8 cellular contexts compared by ENCODE assay signal in the genomic region with DNA sequence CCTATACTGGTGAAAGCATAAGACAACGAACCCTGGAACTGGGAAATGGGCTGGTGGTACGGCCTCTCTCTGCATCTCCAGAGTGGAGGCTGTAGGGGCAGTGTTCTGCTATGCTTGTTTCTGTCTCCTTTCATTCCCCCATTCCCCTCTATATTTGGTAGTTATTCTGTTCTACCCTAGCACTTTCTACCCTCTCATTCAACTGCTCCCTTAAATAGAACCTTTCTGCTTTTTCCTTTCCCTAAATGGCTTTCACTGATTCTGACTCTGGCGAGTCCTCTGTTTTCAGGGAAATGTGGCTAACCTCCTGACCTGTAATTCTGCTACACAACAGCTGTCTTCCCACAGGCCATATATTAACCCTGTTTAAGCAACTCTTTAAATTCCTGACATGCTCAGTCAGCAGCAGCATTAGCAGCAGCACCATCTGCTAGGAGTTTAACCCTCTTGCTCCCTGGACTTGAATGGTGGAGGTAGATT.
DNase-seq lines count a peak whose midpoint lies in the region; ATAC-seq and TF ChIP-seq lines count a peak whose summit lies in the region.
"Had no signal": no experiment of that assay in that cellular context is flagged by ENCODE, and none has a peak within 500 bp of the region (broad histone marks: within the 10 kb centered on the region; RNA-seq: fewer than 3 reads in every experiment).

No MANE protein-coding gene starts in this region.

- H3K27ac Mint-ChIP-seq in activated CD8-positive, alpha-beta T cell treated with anti-CD3 and anti-CD28 coated beads for 36 hours, result no peak overlapping the region
- no peak overlapping the region for H3K27ac Mint-ChIP-seq in stimulated activated memory B cell treated with anti-CD40 and anti-IgM and Interleukin-4, amounts not matched to agents 10 μg/mL and 1 μg/mL and 100 μg/mL, for 72 hours

- CTCF ChIA-PET in activated CD8-positive, alpha-beta T cell treated with anti-CD3 and anti-CD28 coated beads for 36 hours (lab: Charles Lee), result interaction anchor here (0.7 kb wide), 1 partner anchor 18 kb away, joined by 3 read pairs; no protein-coding TSS in a partner anchor

- no peaks in the 10 kb centered on the region for H3K4me1 Mint-ChIP-seq in activated CD8-positive, alpha-beta T cell treated with anti-CD3 and anti-CD28 coated beads for 36 hours (ENCODE audit: low read depth)
- H3K4me1 Mint-ChIP-seq in stimulated activated memory B cell treated with anti-CD40 and anti-IgM and Interleukin-4, amounts not matched to agents 10 μg/mL and 1 μg/mL and 100 μg/mL, for 72 hours, result no peaks in the 10 kb centered on the region

- no peak overlapping the region for H3K4me3 Mint-ChIP-seq in activated CD8-positive, alpha-beta T cell treated with anti-CD3 and anti-CD28 coated beads for 36 hours
- H3K4me3 Mint-ChIP-seq in stimulated activated memory B cell treated with anti-CD40 and anti-IgM and Interleukin-4, amounts not matched to agents 10 μg/mL and 1 μg/mL and 100 μg/mL, for 72 hours, result no peak overlapping the region

- no peak for ATAC-seq in activated CD8-positive, alpha-beta T cell treated with anti-CD3 and anti-CD28 coated beads for 36 hours
- no peak for ATAC-seq in stimulated activated memory B cell treated with anti-CD40 and anti-IgM and Interleukin-4, amounts not matched to agents 10 μg/mL and 1 μg/mL and 100 μg/mL, for 72 hours

- TF ChIP-seq CTCF in epithelial cell of proximal tubule (conservative IDR thresholded peaks at IDR 0.05; ENCODE audit: low read depth, low read length), result peak; percentile 34
- TF ChIP-seq CTCF in activated CD8-positive, alpha-beta T cell treated with anti-CD3 and anti-CD28 coated beads for 36 hours (IDR thresholded peaks at IDR 0.05), result no peak

- H3K9me3 Mint-ChIP-seq in activated CD8-positive, alpha-beta T cell treated with anti-CD3 and anti-CD28 coated beads for 36 hours, result no peaks in the 10 kb centered on the region
- no peaks in the 10 kb centered on the region for H3K9me3 Mint-ChIP-seq in stimulated activated memory B cell treated with anti-CD40 and anti-IgM and Interleukin-4, amounts not matched to agents 10 μg/mL and 1 μg/mL and 100 μg/mL, for 72 hours

- peak; percentile 86 for DNase-seq in H4 (ENCODE audit: low spot score)
- DNase-seq in NCI-H774 (lab: John Stamatoyannopoulos, UW), result peak; percentile 9
- peak; percentile 66 for DNase-seq in epithelial cell of proximal tubule (ENCODE audit: low read depth)
- peak; percentile 50 for DNase-seq in pulmonary artery endothelial cell (ENCODE audit: low read depth, low spot score)
- DNase-seq in stimulated activated CD4-positive, alpha-beta T cell treated with anti-CD3 and anti-CD28 coated beads, Interleukin-12 subunit alpha, Interleukin-12 subunit beta, amount 100 ng/mL, for 4 hours, result no peak
- no peak for DNase-seq in activated CD8-positive, alpha-beta T cell treated with anti-CD3 and anti-CD28 coated beads for 36 hours
- DNase-seq: adrenal gland had no signal

- no peaks in the 10 kb centered on the region for H3K27me3 Mint-ChIP-seq in activated CD8-positive, alpha-beta T cell treated with anti-CD3 and anti-CD28 coated beads for 36 hours
- H3K27me3 Mint-ChIP-seq in stimulated activated memory B cell treated with anti-CD40 and anti-IgM and Interleukin-4, amounts not matched to agents 10 μg/mL and 1 μg/mL and 100 μg/mL, for 72 hours, result no peaks in the 10 kb centered on the region

- intact Hi-C loops in activated CD8-positive, alpha-beta T cell treated with anti-CD3 and anti-CD28 coated beads for 36 hours (cut with micrococcal nuclease), result no loop called here

- H3K4me3 ChIP-seq in epithelial cell of proximal tubule (ENCODE audit: low read depth, low read length), result no peak overlapping the region
- H3K4me3 ChIP-seq: adrenal gland had no signal

- POLR2A ChIA-PET in activated CD8-positive, alpha-beta T cell treated with anti-CD3 and anti-CD28 coated beads for 36 hours (lab: Charles Lee), result no interaction called here

- no peaks in the 10 kb centered on the region for H3K36me3 Mint-ChIP-seq in activated CD8-positive, alpha-beta T cell treated with anti-CD3 and anti-CD28 coated beads for 36 hours (ENCODE audit: low read depth)
- no peaks in the 10 kb centered on the region for H3K36me3 Mint-ChIP-seq in stimulated activated memory B cell treated with anti-CD40 and anti-IgM and Interleukin-4, amounts not matched to agents 10 μg/mL and 1 μg/mL and 100 μg/mL, for 72 hours

Comparison
In these comparisons a context has a peak if more than half of its experiments do, and no peak if none do; other contexts are left out.
1. DNase-seq: peak in H4 (single experiment), NCI-H774 (single experiment), epithelial cell of proximal tubule (single experiment) and pulmonary artery endothelial cell (single experiment); none in stimulated activated CD4-positive, alpha-beta T cell treated with anti-CD3 and anti-CD28 coated beads, Interleukin-12 subunit alpha, Interleukin-12 subunit beta, amount 100 ng/mL, for 4 hours (single experiment) and activated CD8-positive, alpha-beta T cell treated with anti-CD3 and anti-CD28 coated beads for 36 hours (single experiment).